ENCODE assay signal across 8 cellular contexts in the genomic region with DNA sequence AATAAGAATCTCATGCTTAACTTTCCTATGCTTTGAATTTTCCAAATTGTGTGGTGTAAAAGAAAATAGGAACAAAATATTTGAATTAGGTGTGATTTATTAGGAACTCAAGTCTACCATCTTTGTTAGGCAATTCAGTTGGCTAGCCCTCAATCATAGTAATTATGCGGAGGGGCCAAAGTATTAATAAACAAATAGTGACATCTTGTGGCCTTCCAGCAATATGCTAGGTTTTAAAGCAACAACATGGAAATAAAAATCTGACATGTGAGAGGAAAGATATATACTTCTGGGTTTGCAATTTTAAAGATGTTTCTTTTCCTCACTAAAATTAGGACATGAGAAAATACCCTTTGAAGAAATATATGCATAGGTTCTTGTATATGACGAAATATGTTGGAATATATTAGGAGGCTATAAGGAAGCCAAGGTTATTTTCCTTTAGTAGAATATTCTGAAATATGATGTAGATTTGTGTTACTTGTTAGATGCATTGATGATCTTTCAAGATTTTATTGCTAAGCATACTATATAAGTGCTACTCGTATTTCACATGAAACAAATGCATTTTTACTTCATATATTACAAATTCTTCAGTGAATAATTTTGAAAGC.
DNase-seq lines count a peak whose midpoint lies in the region; ATAC-seq and TF ChIP-seq lines count a peak whose summit lies in the region.

No MANE protein-coding gene starts in this region.

- DNase-seq in COLO829 (ENCODE audit: low spot score) (peak; percentile 54), NCI-H774 (lab: John Stamatoyannopoulos, UW) (peak; percentile 57), cerebellum (ENCODE audit: low spot score) (peak; percentile 8), mucosa of descending colon (no peak), NCI-H524 treated with DMSO at 0.1 percent for 48 hours (lab: John Stamatoyannopoulos, UW) (no peak)
- DNase-seq in stimulated activated CD8-positive, alpha-beta memory T cell treated with anti-CD3 and anti-CD28 coated beads, Interleukin-4, amount 100 ng/mL, for 48 hours: no peak

- H3K36me3 ChIP-seq in mucosa of descending colon (ENCODE audit: low read depth): no peaks in the 10 kb centered on the region

- no peak for TF ChIP-seq CTCF in mucosa of descending colon (IDR thresholded peaks at IDR 0.05)

- H3K4me1 ChIP-seq in mucosa of descending colon (ENCODE audit: low read depth): no peaks in the 10 kb centered on the region

- intact Hi-C loops in mucosa of descending colon (cut with DNase I, micrococcal nuclease): loop anchor here in 1 of 2 donors (10.0 kb wide), 1 partner anchor 248 kb away; no protein-coding TSS in a partner anchor

- no peak overlapping the region for H3K4me3 ChIP-seq in mucosa of descending colon

- no peaks in the 10 kb centered on the region for H3K9me3 ChIP-seq in mucosa of descending colon

- ATAC-seq in HG03175 (IDR thresholded peaks at IDR 0.05; ENCODE audit: unreplicated experiment) (peak; percentile 34), mucosa of descending colon (peak; percentile 31), HG03342 (IDR thresholded peaks at IDR 0.05; ENCODE audit: unreplicated experiment) (no peak)

Comparison
In these comparisons a context has a peak if more than half of its experiments do, and no peak if none do; other contexts are left out.
1. DNase-seq: peak in COLO829 (single experiment), NCI-H774 (single experiment) and cerebellum (single experiment); none in mucosa of descending colon (0 of 3), stimulated activated CD8-positive, alpha-beta memory T cell treated with anti-CD3 and anti-CD28 coated beads, Interleukin-4, amount 100 ng/mL, for 48 hours (single experiment) and NCI-H524 treated with DMSO at 0.1 percent for 48 hours (single experiment).